ENCODE assay signal across 8 cellular contexts in genomic region chr2:9779572-9780264, GRCh38.
DNase-seq lines count a peak whose midpoint lies in the region; TF ChIP-seq lines count a peak whose summit lies in the region.
"Had no signal": no experiment of that assay in that cellular context is flagged by ENCODE, and none has a peak within 500 bp of the region (broad histone marks: within the 10 kb centered on the region; RNA-seq: fewer than 3 reads in every experiment).

No MANE protein-coding gene starts in this region.

- H3K27me3 ChIP-seq in brain microvascular endothelial cell (replicated peaks): no peaks in the 10 kb centered on the region

- no peaks in the 10 kb centered on the region for H3K36me3 Mint-ChIP-seq in type B pancreatic cell

- H3K36me3 ChIP-seq in brain microvascular endothelial cell (replicated peaks): no peaks in the 10 kb centered on the region

- intact Hi-C loops in posterior vena cava (cut with DNase I): no loop called here

- no peak overlapping the region for H3K4me3 Mint-ChIP-seq in type B pancreatic cell

- H3K27me3 Mint-ChIP-seq in type B pancreatic cell: no peaks in the 10 kb centered on the region

- no peak overlapping the region for H3K27ac Mint-ChIP-seq in type B pancreatic cell
- H3K27ac Mint-ChIP-seq: progenitor cell of endocrine pancreas had no signal

- H3K4me1 Mint-ChIP-seq in type B pancreatic cell (ENCODE audit: unreplicated experiment): peaks cover 19% of the 10 kb centered on the region

- H3K4me3 ChIP-seq in NB4 (ENCODE audit: low read depth, low read length) (peak overlapping the region; percentile 0), brain microvascular endothelial cell (ENCODE audit: low read depth, low read length) (no peak overlapping the region)

- DNase-seq in GM19240 (ENCODE audit: insufficient read length, low spot score) (peak; percentile 45), NB4 (ENCODE audit: low read depth) (peak; percentile 65), activated T-helper 1 cell treated with Interleukin-2 at 50 U/mL for 16 hours (ENCODE audit: low read depth) (peak; percentile 24), posterior vena cava (ENCODE audit: low spot score) (peak; percentile 73), brain microvascular endothelial cell (no peak), type B pancreatic cell (ENCODE audit: extremely low spot score, unreplicated experiment) (no peak), DMS 273 treated with DMSO at 0.1 percent for 48 hours (lab: John Stamatoyannopoulos, UW) (no peak)

- in situ Hi-C loops in brain microvascular endothelial cell (cut with HindIII; ENCODE audit: low pct_ligation_motif_present, low sequenced_read_pairs): no loop called here

- H3K9me3 Mint-ChIP-seq in type B pancreatic cell: no peaks in the 10 kb centered on the region

- H3K27ac ChIP-seq in brain microvascular endothelial cell: no peak overlapping the region

- TF ChIP-seq POLR2A in NB4 (IDR thresholded peaks at IDR 0.05; ENCODE audit: extremely low read depth, insufficient read length): no peak

- TF ChIP-seq CTCF in NB4 (IDR thresholded peaks at IDR 0.05; ENCODE audit: low read depth, low read length): no peak
- TF ChIP-seq CTCF in brain microvascular endothelial cell (IDR thresholded peaks at IDR 0.05; ENCODE audit: low read depth, low read length, missing control alignments): no peak
- no peak for TF ChIP-seq CTCF in type B pancreatic cell (conservative IDR thresholded peaks at IDR 0.05)

Comparison
In these comparisons a context has a peak if more than half of its experiments do, and no peak if none do; other contexts are left out.
1. DNase-seq: peak in GM19240 (single experiment), NB4 (single experiment), activated T-helper 1 cell treated with Interleukin-2 at 50 U/mL for 16 hours (single experiment) and posterior vena cava (single experiment); none in brain microvascular endothelial cell (single experiment), type B pancreatic cell (single experiment) and DMS 273 treated with DMSO at 0.1 percent for 48 hours (single experiment).